In genomic region chr1:52680353-52680752, GRCh38 we compare ENCODE assay signal across 18 cellular contexts. TPM values are rescaled to one million over a fixed set of nuclear protein-coding genes. Genes with fewer than 3 reads are reported as not detected.
"Had no signal": no experiment of that assay in that cellular context is flagged by ENCODE, and none has a peak within 500 bp of the region (broad histone marks: within the 10 kb centered on the region; RNA-seq: fewer than 3 reads in every experiment).

No MANE protein-coding gene starts in this region.

- H3K27ac Mint-ChIP-seq: memory B cell had no signal

- H2AFZ ChIP-seq: hepatocyte had no signal

- H3K9me3 ChIP-seq: esophagus squamous epithelium, spleen, thyroid gland had no signal

- H3K4me3 Mint-ChIP-seq: effector memory CD8-positive, alpha-beta T cell; memory B cell; nephron had no signal

- H3K27ac ChIP-seq: esophagus squamous epithelium, hepatocyte, spleen, thyroid gland had no signal

- H3K79me2 ChIP-seq: hepatocyte had no signal

- ATAC-seq: activated naive CD4-positive, alpha-beta T cell treated with anti-CD3 and anti-CD28 coated beads, Interleukin-2, amount 50 U/mL, for 72 hours; effector memory CD8-positive, alpha-beta T cell had no signal

- H3K4me3 ChIP-seq: esophagus squamous epithelium, hepatocyte, spleen, thyroid gland had no signal

- H3K9me3 Mint-ChIP-seq: activated naive CD4-positive, alpha-beta T cell treated with anti-CD3 and anti-CD28 coated beads, Interleukin-2, amount 50 U/mL, for 72 hours; effector memory CD8-positive, alpha-beta T cell; nephron had no signal

- H3K4me2 ChIP-seq: hepatocyte had no signal

- H3K4me1 ChIP-seq: thyroid gland had no signal

- H3K27me3 ChIP-seq: esophagus squamous epithelium, hepatocyte, spleen, thyroid gland had no signal

- H3K36me3 Mint-ChIP-seq: activated naive CD4-positive, alpha-beta T cell treated with anti-CD3 and anti-CD28 coated beads, Interleukin-2, amount 50 U/mL, for 72 hours had no signal

- DNase-seq: activated CD4-positive, CD25-positive, alpha-beta regulatory T cell treated with anti-CD3 and anti-CD28 coated beads, Interleukin-2, amount 50 U/mL, for 72 hours; activated T-cell treated with anti-CD3 and anti-CD28 coated beads, Interleukin-2, amount 50 U/mL, for 1 hour; amniotic stem cell; effector memory CD8-positive, alpha-beta T cell; esophagus squamous epithelium; spleen; stimulated activated CD4-positive, alpha-beta T cell treated with anti-CD3 and anti-CD28 coated beads, Interleukin-4, amount 100 ng/mL, for 4 hours; stimulated activated naive CD4-positive, alpha-beta T cell treated with Interleukin-2 at 50 U/mL for 16 hours; thyroid gland had no signal

- H3K27me3 Mint-ChIP-seq: effector memory CD8-positive, alpha-beta T cell; memory B cell had no signal

RNA-seq across cellular contexts. Expression of gene SHISAL2A, which starts 47.4 kb away (rescaled TPM):
- total RNA-seq: dermis microvascular lymphatic vessel endothelial cell, renal cortical epithelial cell, SK-MEL-5, subcutaneous adipose tissue, urinary bladder had no signal
